In the genomic region with DNA sequence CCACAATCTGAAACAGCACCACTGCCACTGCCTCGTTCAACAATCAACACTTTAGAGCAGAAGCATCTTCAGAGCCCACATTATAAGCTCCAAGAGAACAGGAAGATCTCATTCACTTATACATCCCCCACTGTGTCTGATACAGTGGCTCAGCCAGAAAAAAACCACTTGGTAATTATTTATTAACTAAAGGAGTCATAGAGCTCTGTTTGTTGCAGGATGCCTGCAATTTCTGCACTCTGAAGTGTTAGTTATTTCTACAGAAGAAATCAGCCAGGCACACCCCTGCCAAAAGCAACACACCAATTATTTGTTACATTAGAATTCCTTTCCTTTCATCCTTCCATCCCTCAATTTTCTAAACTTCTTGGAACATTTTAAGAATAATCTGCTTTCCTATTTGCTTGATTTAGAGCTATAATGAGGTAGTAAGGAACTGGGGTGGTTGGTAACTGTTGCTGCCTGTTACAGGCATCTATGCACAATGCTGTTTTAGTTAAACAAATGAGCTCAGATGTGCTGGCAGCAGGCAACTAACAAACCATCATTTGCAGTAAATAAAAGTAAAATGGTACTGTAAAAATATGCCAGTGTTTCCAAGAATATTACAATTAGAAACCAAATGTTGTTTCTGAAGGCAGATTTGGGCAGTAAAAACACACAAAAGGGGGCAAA, we compare ENCODE assay signal across 1 cellular context.
TF ChIP-seq lines count a peak whose summit lies in the region.

No MANE protein-coding gene starts in this region.

TF ChIP-seq in IMR-90, 13 proteins besides CTCF, POLR2A, EP300 and RAD21 (continued from another document):
- no peak for TF ChIP-seq FOS (IDR thresholded peaks at IDR 0.05; ENCODE audit: low read depth, low read length)
- TF ChIP-seq, protein P1, sequence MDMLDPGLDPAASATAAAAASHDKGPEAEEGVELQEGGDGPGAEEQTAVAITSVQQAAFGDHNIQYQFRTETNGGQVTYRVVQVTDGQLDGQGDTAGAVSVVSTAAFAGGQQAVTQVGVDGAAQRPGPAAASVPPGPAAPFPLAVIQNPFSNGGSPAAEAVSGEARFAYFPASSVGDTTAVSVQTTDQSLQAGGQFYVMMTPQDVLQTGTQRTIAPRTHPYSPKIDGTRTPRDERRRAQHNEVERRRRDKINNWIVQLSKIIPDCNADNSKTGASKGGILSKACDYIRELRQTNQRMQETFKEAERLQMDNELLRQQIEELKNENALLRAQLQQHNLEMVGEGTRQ (IDR thresholded peaks at IDR 0.05; ENCODE audit: low read depth, low read length) = no peak
- no peak for TF ChIP-seq MAZ (IDR thresholded peaks at IDR 0.05; ENCODE audit: borderline replicate concordance, low read depth, low read length)
